In the genomic region with DNA sequence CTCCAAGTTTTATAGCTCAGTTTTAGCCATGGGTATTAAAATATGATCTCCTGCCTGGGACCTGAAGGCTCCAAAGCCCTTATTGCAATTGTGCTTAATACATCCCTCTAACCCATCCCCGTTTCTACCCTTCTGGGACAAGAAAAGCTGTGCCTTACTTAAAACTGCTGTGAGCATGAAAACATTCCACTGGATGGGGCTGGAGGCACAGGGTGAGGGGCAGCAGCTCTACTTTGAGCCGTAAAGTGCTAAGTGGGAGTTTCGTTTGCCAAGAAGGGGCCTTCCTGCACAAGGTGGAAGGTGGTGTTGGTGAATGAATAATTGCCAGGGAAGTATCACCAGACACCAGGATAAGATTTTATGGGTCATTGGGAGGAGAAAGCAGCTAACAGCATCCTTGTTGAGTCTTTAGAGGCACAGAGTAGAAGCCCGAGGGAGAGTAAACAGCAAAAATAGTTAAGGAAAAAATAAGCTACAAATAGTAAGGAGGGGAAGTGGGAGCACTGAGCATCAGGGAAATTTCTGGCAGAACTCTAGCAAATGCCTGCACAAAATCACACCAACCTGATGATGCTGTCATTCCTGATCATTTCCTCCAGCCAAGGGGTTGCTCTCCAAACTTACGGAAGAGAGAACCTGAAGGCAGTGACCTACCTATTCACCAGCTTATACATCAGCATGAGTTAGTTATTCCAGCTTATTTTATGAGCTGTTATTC, we compare ENCODE assay signal across 19 cellular contexts.
A peak's percentile ranks its signal among the peaks of the same experiment; 100 is the strongest.
DNase-seq lines count a peak whose midpoint lies in the region; ATAC-seq, FAIRE-seq and TF ChIP-seq lines count a peak whose summit lies in the region.
"Had no signal": no experiment of that assay in that cellular context is flagged by ENCODE, and none has a peak within 500 bp of the region (broad histone marks: within the 10 kb centered on the region; RNA-seq: fewer than 3 reads in every experiment).

No MANE protein-coding gene starts in this region.

- peak overlapping the region; percentile 17 for H3K4me3 Mint-ChIP-seq in astrocyte (ENCODE audit: unreplicated experiment)
- H3K4me3 Mint-ChIP-seq: activated T-helper 17 cell treated with anti-CD3 and anti-CD28 coated beads, Interleukin-2, amount 50 U/mL, for 72 hours; CD8-positive, alpha-beta memory T cell; T-helper 1 cell treated with Interleukin-12 subunit alpha and Interleukin-12 subunit beta and Interleukin-4 antibody, amounts not matched to agents 30 μg/mL and 1 μg/mL, for 36 hours had no signal

- H3K4me1 ChIP-seq in HUES48 (ENCODE audit: control insufficient read depth, insufficient read depth, low read length) (peaks cover 24% of the 10 kb centered on the region), astrocyte (ENCODE audit: insufficient read depth, low read length) (peaks cover 35% of the 10 kb centered on the region), smooth muscle cell (ENCODE audit: low read depth) (peaks cover 21% of the 10 kb centered on the region)

- no peaks in the 10 kb centered on the region for H3K9me3 Mint-ChIP-seq in astrocyte (ENCODE audit: unreplicated experiment)
- H3K9me3 Mint-ChIP-seq: activated T-helper 17 cell treated with anti-CD3 and anti-CD28 coated beads, Interleukin-2, amount 50 U/mL, for 72 hours; CD8-positive, alpha-beta memory T cell; T-helper 1 cell treated with Interleukin-12 subunit alpha and Interleukin-12 subunit beta and Interleukin-4 antibody, amounts not matched to agents 30 μg/mL and 1 μg/mL, for 36 hours had no signal

- H2AFZ ChIP-seq in astrocyte (ENCODE audit: low read depth, low read length) (no peak overlapping the region), smooth muscle cell (ENCODE audit: low read depth) (no peak overlapping the region)

- H3K4me1 Mint-ChIP-seq in astrocyte (ENCODE audit: low read depth, unreplicated experiment), result peaks cover 55% of the 10 kb centered on the region

- H3K4me2 ChIP-seq in astrocyte (ENCODE audit: low read length) (peak overlapping the region; percentile 46), smooth muscle cell (peak overlapping the region; percentile 27)

- TF ChIP-seq CTCF in astrocyte (IDR thresholded peaks at IDR 0.05; ENCODE audit: insufficient read depth, low read depth, low read length), result no peak
- TF ChIP-seq CTCF in smooth muscle cell (IDR thresholded peaks at IDR 0.05; ENCODE audit: borderline replicate concordance, insufficient read depth, poor library complexity, severe bottlenecking), result peak; percentile 29

- H3K79me2 ChIP-seq in astrocyte (ENCODE audit: insufficient read depth, low read length) (no peaks in the 10 kb centered on the region), smooth muscle cell (ENCODE audit: low read depth) (no peaks in the 10 kb centered on the region)

- ATAC-seq in HG03139 (IDR thresholded peaks at IDR 0.05; ENCODE audit: unreplicated experiment), result no peak
- ATAC-seq: Panc1 had no signal

- no peak for TF ChIP-seq POLR2A in H54 (IDR thresholded peaks at IDR 0.05; ENCODE audit: low read depth, low read length)

- DNase-seq in astrocyte (ENCODE audit: low read depth) (no peak), iPS DF 4.7 (ENCODE audit: extremely low read depth, low spot score) (peak; percentile 11), smooth muscle cell (lab: John Stamatoyannopoulos, UW; ENCODE audit: unreplicated experiment) (no peak), H54 (ENCODE audit: insufficient read length, low spot score) (no peak), ureter (ENCODE audit: low spot score) (no peak)
- DNase-seq: activated CD4-positive, alpha-beta T cell treated with anti-CD3 and anti-CD28 coated beads, Interleukin-2, amount 50 U/mL, for 1 hour; CD8-positive, alpha-beta memory T cell; head of caudate nucleus; left lung; NCI-H1092 treated with DMSO at 0.1 percent for 48 hours; NCI-H446 had no signal

- 32% methylated on average over 5 of the region's 5 CpGs for WGBS in smooth muscle cell (ENCODE audit: low lambda C conversion rate)

- H3F3A ChIP-seq in smooth muscle cell (ENCODE audit: low read depth), result peaks cover 9% of the 10 kb centered on the region

- H3K36me3 Mint-ChIP-seq in astrocyte (ENCODE audit: low read depth, unreplicated experiment), result no peaks in the 10 kb centered on the region

- no peak for FAIRE-seq in astrocyte (lab: Jason Lieb, UNC)
- FAIRE-seq in H54 (lab: Jason Lieb, UNC), result no peak
- FAIRE-seq: endometrium, GM18507 had no signal

- H3K27me3 ChIP-seq in HUES48 (ENCODE audit: control insufficient read depth, insufficient read depth, low read length) (no peaks in the 10 kb centered on the region), astrocyte (ENCODE audit: insufficient read depth, low read length) (no peaks in the 10 kb centered on the region), smooth muscle cell (ENCODE audit: low read depth) (no peaks in the 10 kb centered on the region)
- H3K27me3 ChIP-seq: left lung had no signal

- H3K27ac ChIP-seq in HUES48 (ENCODE audit: low read depth, low read length) (peak overlapping the region; percentile 44), astrocyte (ENCODE audit: low read depth, low read length) (no peak overlapping the region), smooth muscle cell (ENCODE audit: low read depth) (peak overlapping the region; percentile 87)

- H3K36me3 ChIP-seq in HUES48 (ENCODE audit: control insufficient read depth, insufficient read depth, low read length) (no peaks in the 10 kb centered on the region), astrocyte (ENCODE audit: insufficient read depth, low read length) (no peaks in the 10 kb centered on the region), smooth muscle cell (ENCODE audit: low read depth) (no peaks in the 10 kb centered on the region)
- H3K36me3 ChIP-seq: left lung had no signal

- H3K27ac Mint-ChIP-seq in astrocyte (ENCODE audit: unreplicated experiment), result peak overlapping the region; percentile 95
- H3K27ac Mint-ChIP-seq: T-helper 1 cell treated with Interleukin-12 subunit alpha and Interleukin-12 subunit beta and Interleukin-4 antibody, amounts not matched to agents 30 μg/mL and 1 μg/mL, for 36 hours had no signal

- H3K9ac ChIP-seq in HUES48 (ENCODE audit: low read depth, low read length), result no peak overlapping the region
- H3K9ac ChIP-seq in astrocyte (ENCODE audit: low read length), result peak overlapping the region; percentile 50
- H3K9ac ChIP-seq in smooth muscle cell (ENCODE audit: low read depth), result peak overlapping the region; percentile 65

- no peak overlapping the region for H3K4me3 ChIP-seq in HUES48 (ENCODE audit: low read depth, low read length)
- H3K4me3 ChIP-seq in astrocyte (ENCODE audit: insufficient read depth, low read depth, low read length), result no peak overlapping the region
- H3K4me3 ChIP-seq in smooth muscle cell, result no peak overlapping the region
- H3K4me3 ChIP-seq: left lung, skin epidermis had no signal

- no peaks in the 10 kb centered on the region for H3K27me3 Mint-ChIP-seq in astrocyte (ENCODE audit: low read depth, unreplicated experiment)
- H3K27me3 Mint-ChIP-seq: activated T-helper 17 cell treated with anti-CD3 and anti-CD28 coated beads, Interleukin-2, amount 50 U/mL, for 72 hours had no signal

- H4K20me1 ChIP-seq in astrocyte (ENCODE audit: insufficient read depth, low read length) (no peaks in the 10 kb centered on the region), smooth muscle cell (ENCODE audit: low read depth) (no peaks in the 10 kb centered on the region)

- H3K9me3 ChIP-seq in HUES48 (ENCODE audit: control insufficient read depth, insufficient read depth, low read length), result no peaks in the 10 kb centered on the region
- H3K9me3 ChIP-seq in astrocyte (ENCODE audit: insufficient read depth, low read depth, low read length), result no peaks in the 10 kb centered on the region
- no peaks in the 10 kb centered on the region for H3K9me3 ChIP-seq in smooth muscle cell (replicated peaks; ENCODE audit: low read depth)
- H3K9me3 ChIP-seq: left lung had no signal
